In genomic region chr16:30416624-30417298, GRCh38 we compare ENCODE assay signal across 8 cellular contexts. TPM values are rescaled to one million over a fixed set of nuclear protein-coding genes. Genes with fewer than 3 reads are reported as not detected.
DNase-seq lines count a peak whose midpoint lies in the region; ATAC-seq and TF ChIP-seq lines count a peak whose summit lies in the region.

No MANE protein-coding gene starts in this region.

- no peaks in the 10 kb centered on the region for H3K27me3 Mint-ChIP-seq in IgD-negative memory B cell
- peaks cover 6% of the 10 kb centered on the region for H3K27me3 Mint-ChIP-seq in nephron progenitor cell (ENCODE audit: low read depth, poor library complexity)

- H3K27ac Mint-ChIP-seq in IgD-negative memory B cell (peak overlapping the region in 2 of 3 donors; percentile 6 to 60), nephron progenitor cell (no peak overlapping the region)

- CTCF ChIA-PET in BJ (lab: Yijun Ruan, JAX), result interaction anchor here (1.0 kb wide), 1 partner anchor 119 kb away, joined by 3 read pairs; no protein-coding TSS in a partner anchor

- peak overlapping the region; percentile 53 for H3K4me3 ChIP-seq in BJ (ENCODE audit: low read depth, low read length)
- peak overlapping the region; percentile 59 to 77 for H3K4me3 ChIP-seq in duodenal mucosa (ENCODE audit: low read depth in 1 of 2, low read length in 2 of 2)

- H3K27me3 ChIP-seq in BJ (ENCODE audit: control insufficient read depth, insufficient read depth, low read length) (no peaks in the 10 kb centered on the region), duodenal mucosa (ENCODE audit: control insufficient read depth in 1 of 2, insufficient read depth in 2 of 2, low read length in 2 of 2) (no peaks in the 10 kb centered on the region)

- H3K36me3 ChIP-seq in BJ (ENCODE audit: control insufficient read depth, insufficient read depth, low read length) (peaks cover 3% of the 10 kb centered on the region; the same call in 1 of the 2 replicates), duodenal mucosa (ENCODE audit: control insufficient read depth in 1 of 2, insufficient read depth in 2 of 2, low read length in 2 of 2) (peaks cover 0 to 24% of the 10 kb centered on the region in 2 donors)

- H3K4me3 Mint-ChIP-seq in IgD-negative memory B cell (peak overlapping the region; percentile 65 to 87 (median 70)), nephron progenitor cell (peak overlapping the region; percentile 5)

- POLR2A ChIA-PET in BJ (lab: Charles Lee), result no interaction called here

- no peak for ATAC-seq in HG03460 (IDR thresholded peaks at IDR 0.05; ENCODE audit: unreplicated experiment)

- no peaks in the 10 kb centered on the region for H3K9me3 ChIP-seq in duodenal mucosa (ENCODE audit: control insufficient read depth in 1 of 2, low read length in 2 of 2)

- peaks cover 12% of the 10 kb centered on the region in 2 donors for H3K4me1 ChIP-seq in duodenal mucosa (ENCODE audit: control insufficient read depth in 1 of 2, insufficient read depth in 2 of 2, low read length in 2 of 2)

- TF ChIP-seq CTCF in BJ (IDR thresholded peaks at IDR 0.05; ENCODE audit: insufficient read depth, low read depth, low read length), result no peak
- no peak for TF ChIP-seq CTCF in nephron progenitor cell (IDR thresholded peaks at IDR 0.05)

- H3K9ac ChIP-seq in duodenal mucosa (ENCODE audit: low read depth in 1 of 2, low read length in 2 of 2), result peak overlapping the region; percentile 63

- H3K4me1 Mint-ChIP-seq in IgD-negative memory B cell, result peaks cover 7 to 11% (median 10%) of the 10 kb centered on the region in 3 donors
- peaks cover 12% of the 10 kb centered on the region for H3K4me1 Mint-ChIP-seq in nephron progenitor cell

- H3K9me3 Mint-ChIP-seq in IgD-negative memory B cell (no peaks in the 10 kb centered on the region), nephron progenitor cell (no peaks in the 10 kb centered on the region)

- H3K36me3 Mint-ChIP-seq in IgD-negative memory B cell, result peaks cover 6% of the 10 kb centered on the region
- peaks cover 50% of the 10 kb centered on the region for H3K36me3 Mint-ChIP-seq in nephron progenitor cell (ENCODE audit: low read depth)

- no peak overlapping the region for H3K27ac ChIP-seq in duodenal mucosa (ENCODE audit: low read depth, low read length)

- DNase-seq in BJ (ENCODE audit: low read depth), result no peak
- DNase-seq in nephron progenitor cell, result no peak
- no peak for DNase-seq in epidermal melanocyte (ENCODE audit: insufficient read length, low spot score)
- DNase-seq in kidney tubule cell (ENCODE audit: low spot score), result no peak
- no peak for DNase-seq in NCI-H2029 (lab: John Stamatoyannopoulos, UW)

RNA-seq across cellular contexts. Expression of gene ZNF771, which starts 9.4 kb away (rescaled TPM):
- polyA plus RNA-seq in BJ (2011; rRNA removed) (6.8 and 7.9 TPM in 2 replicates), IgD-negative memory B cell (4.8 TPM)
- polyA minus RNA-seq in BJ (2011; rRNA and poly(A)+ RNA removed), result 2.1 and 4.3 TPM in 2 replicates

RNA-seq across cellular contexts. Expression of gene DCTPP1, which starts 13.1 kb away (rescaled TPM):
- polyA plus RNA-seq in BJ (2011; rRNA removed) (27.5 and 33.9 TPM in 2 replicates), IgD-negative memory B cell (137 TPM)
- polyA minus RNA-seq in BJ (2011; rRNA and poly(A)+ RNA removed), result 7.9 and 17.3 TPM in 2 replicates

RNA-seq across cellular contexts. Expression of gene ZNF48, which starts 21.5 kb away (rescaled TPM):
- polyA plus RNA-seq in BJ (2011; rRNA removed) (2.8 and 4.6 TPM in 2 replicates), IgD-negative memory B cell (9.7 TPM)
- polyA minus RNA-seq in BJ (2011; rRNA and poly(A)+ RNA removed), result 2.6 and 5.3 TPM in 2 replicates

RNA-seq across cellular contexts. Expression of gene SEPHS2, which starts 28.9 kb away (rescaled TPM):
- polyA plus RNA-seq in BJ (2011; rRNA removed) (44.4 and 50.3 TPM in 2 replicates), IgD-negative memory B cell (64.0 TPM)
- 17.3 and 24.1 TPM in 2 replicates for polyA minus RNA-seq in BJ (2011; rRNA and poly(A)+ RNA removed)

RNA-seq across cellular contexts. Expression of gene SEPTIN1, which starts 34.4 kb away (rescaled TPM):
- polyA plus RNA-seq in BJ (2011; rRNA removed) (0.17 and 0.22 TPM in 2 replicates), IgD-negative memory B cell (161 TPM)
- not detected in 2 replicates for polyA minus RNA-seq in BJ (2011; rRNA and poly(A)+ RNA removed)
